In the genomic region with DNA sequence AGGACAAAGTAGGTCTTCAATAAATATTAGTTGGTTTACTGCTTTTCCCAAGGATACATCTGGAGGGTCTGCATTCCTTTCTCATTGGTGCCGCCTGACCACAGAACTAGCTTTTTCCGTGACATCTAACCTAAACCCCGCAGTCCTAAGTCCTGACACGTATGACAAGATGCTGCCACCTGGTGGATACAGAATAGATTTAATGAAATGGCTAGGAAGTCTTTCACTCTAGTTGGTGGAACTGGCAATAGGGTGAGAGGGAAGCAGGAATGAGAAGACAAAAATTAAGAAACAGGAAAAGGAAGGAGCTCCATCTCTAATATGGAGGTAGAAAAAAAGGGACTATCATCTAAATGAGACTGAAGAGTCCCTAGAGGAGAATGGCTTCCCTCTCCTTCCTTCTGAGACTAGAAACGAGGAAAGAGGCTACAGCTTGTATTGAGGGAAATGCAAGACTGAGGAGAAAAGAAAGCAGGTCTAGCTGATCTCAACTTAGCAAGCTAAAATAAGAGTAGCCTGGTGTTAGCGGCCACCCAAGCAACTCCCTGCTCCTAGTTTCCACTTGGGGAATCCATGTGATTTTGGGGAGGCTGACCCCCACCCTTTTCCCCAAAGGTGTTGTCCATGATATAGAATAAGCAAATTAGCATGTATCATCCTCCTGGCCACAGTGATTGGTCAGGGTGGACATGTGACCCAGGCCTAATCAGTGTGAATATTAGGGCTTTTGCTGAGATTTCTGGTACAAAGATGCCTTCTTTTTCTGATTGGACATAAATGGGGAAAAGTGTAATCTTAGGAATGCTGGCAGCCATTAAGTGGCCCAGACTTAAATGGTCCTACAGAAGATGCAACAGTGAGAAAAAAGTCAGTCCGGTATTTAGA, we compare ENCODE assay signal across 8 cellular contexts. TPM values are rescaled to one million over a fixed set of nuclear protein-coding genes. Genes with fewer than 3 reads are reported as not detected.
A peak's percentile ranks its signal among the peaks of the same experiment; 100 is the strongest.
DNase-seq lines count a peak whose midpoint lies in the region; ATAC-seq, FAIRE-seq and TF ChIP-seq lines count a peak whose summit lies in the region.

No MANE protein-coding gene starts in this region.

- peak; percentile 89 for FAIRE-seq in GM19239 (lab: Jason Lieb, UNC)

- WGBS in SK-N-SH (ENCODE audit: low lambda C conversion rate): 38% methylated on average over 7 of the region's 7 CpGs

- H3K9ac ChIP-seq in SK-N-SH: no peak overlapping the region

- CTCF ChIA-PET in SK-N-SH (lab: Yijun Ruan, JAX): interaction anchor here (0.6 to 11.2 kb wide), 53 partner anchors 11 to 769 kb away, joined by 3 to 309 read pairs (median 5); partner anchors contain the start of genes PI4KB, PSMB4, PSMD4 and VPS72

- TF ChIP-seq CTCF in AG10803 (conservative IDR thresholded peaks at IDR 0.05; ENCODE audit: low read length): peak; percentile 79
- TF ChIP-seq CTCF in SK-N-SH (IDR thresholded peaks at IDR 0.05): peak; percentile 77
- TF ChIP-seq CTCF in ascending aorta (IDR thresholded peaks at IDR 0.05): peak; percentile 68 to 73 (median 69)
- peak; percentile 61 to 79 for TF ChIP-seq CTCF in right atrium auricular region (IDR thresholded peaks at IDR 0.05)
- TF ChIP-seq CTCF in retinal pigment epithelial cell (conservative IDR thresholded peaks at IDR 0.05; ENCODE audit: low read depth, low read length): peak; percentile 66

- no peak overlapping the region for H2AFZ ChIP-seq in SK-N-SH (ENCODE audit: low read depth)

- H3K36me3 ChIP-seq in SK-N-SH (replicated peaks in 1 of 2; ENCODE audit: control insufficient read depth in 1 of 2, insufficient read depth in 2 of 2, low read length in 1 of 2) (peaks cover 6 to 34% of the 10 kb centered on the region in 2 experiments), ascending aorta (peaks cover 13 to 27% of the 10 kb centered on the region in 2 donors), right atrium auricular region (peaks cover 34% of the 10 kb centered on the region)

- H4K20me1 ChIP-seq in SK-N-SH (ENCODE audit: insufficient read depth): no peaks in the 10 kb centered on the region

- POLR2A ChIA-PET in SK-N-SH (lab: Yijun Ruan, JAX): interaction anchor here (0.7 to 1.9 kb wide), 4 partner anchors 14 to 60 kb away, joined by 3 to 10 read pairs (median 8); partner anchors contain the start of genes PI4KB and ZNF687

- TF ChIP-seq EP300 in SK-N-SH (IDR thresholded peaks at IDR 0.05; ENCODE audit: borderline replicate concordance in 1 of 2, low read depth in 1 of 2, low read length in 1 of 2): no peak

- H3K9me2 ChIP-seq in SK-N-SH: no peaks in the 10 kb centered on the region

- intact Hi-C loops in ascending aorta (cut with DNase I): loop anchor here (1.0 kb wide), 1 partner anchor 40 kb away; no protein-coding TSS in a partner anchor

- ATAC-seq in GM19463 (IDR thresholded peaks at IDR 0.05; ENCODE audit: unreplicated experiment): no peak

- DNase-seq in AG10803 (ENCODE audit: low read depth) (peak; percentile 87), GM19239 (ENCODE audit: insufficient read length, low spot score) (no peak), NCI-H128 (lab: John Stamatoyannopoulos, UW; ENCODE audit: unreplicated experiment) (peak; percentile 61), SK-N-SH (peak; percentile 67), ascending aorta (ENCODE audit: low spot score in 2 of 2) (no peak), right atrium auricular region (ENCODE audit: low spot score) (no peak), retinal pigment epithelial cell (ENCODE audit: low read depth) (no peak)

- H3K27ac ChIP-seq in SK-N-SH (ENCODE audit: low read depth in 2 of 2, low read length in 1 of 2) (peak overlapping the region; percentile 58 to 70), ascending aorta (peak overlapping the region; percentile 22 to 53), right atrium auricular region (peak overlapping the region in 1 of 2 donors; percentile 35)

- H3K4me3 ChIP-seq in AG10803 (ENCODE audit: low read length) (no peak overlapping the region), SK-N-SH (ENCODE audit: low read depth in 2 of 2, low read length in 1 of 2) (no peak overlapping the region; a peak in 1 of 4 replicates), ascending aorta (no peak overlapping the region), right atrium auricular region (no peak overlapping the region), retinal pigment epithelial cell (ENCODE audit: low read length) (no peak overlapping the region)

- peaks cover 2% of the 10 kb centered on the region for H3K79me2 ChIP-seq in SK-N-SH (ENCODE audit: insufficient read depth)

- no peaks in the 10 kb centered on the region for H3K27me3 ChIP-seq in SK-N-SH (ENCODE audit: insufficient read depth)
- H3K27me3 ChIP-seq in ascending aorta: no peaks in the 10 kb centered on the region
- no peaks in the 10 kb centered on the region for H3K27me3 ChIP-seq in right atrium auricular region

- H3K9me3 ChIP-seq in SK-N-SH: no peaks in the 10 kb centered on the region
- no peaks in the 10 kb centered on the region for H3K9me3 ChIP-seq in ascending aorta
- no peaks in the 10 kb centered on the region for H3K9me3 ChIP-seq in right atrium auricular region

- peak; percentile 90 for TF ChIP-seq RAD21 in SK-N-SH (IDR thresholded peaks at IDR 0.05; ENCODE audit: low read length)

- H3K4me1 ChIP-seq in SK-N-SH (ENCODE audit: control insufficient read depth in 1 of 2, insufficient read depth in 2 of 2, low read depth in 1 of 2, low read length in 1 of 2) (peaks cover 6 to 7% of the 10 kb centered on the region in 2 experiments; a peak in 2 of 4 replicates), ascending aorta (peaks cover 0 to 3% of the 10 kb centered on the region in 2 donors), right atrium auricular region (peaks cover 0 to 11% of the 10 kb centered on the region in 2 donors)

- peaks cover 11% of the 10 kb centered on the region for H3F3A ChIP-seq in SK-N-SH (replicated peaks; ENCODE audit: insufficient read depth)

- H3K4me2 ChIP-seq in SK-N-SH: peak overlapping the region; percentile 29; the same call in 1 of the 2 replicates

TF ChIP-seq in SK-N-SH, 30 proteins besides CTCF, POLR2A, EP300 and RAD21:
- no peak for TF ChIP-seq TEAD4 (IDR thresholded peaks at IDR 0.05; ENCODE audit: borderline replicate concordance, insufficient read depth)
- no peak for TF ChIP-seq NRF1 (IDR thresholded peaks at IDR 0.05; ENCODE audit: low read depth, low read length)
- peak; percentile 38; the same call in 1 of the 2 replicates for TF ChIP-seq USF1 (IDR thresholded peaks at IDR 0.05; ENCODE audit: borderline replicate concordance, low read depth)
- peak; percentile 71; the same call in 1 of the 2 replicates for TF ChIP-seq RFX5 (IDR thresholded peaks at IDR 0.05; ENCODE audit: low read length)
- TF ChIP-seq SIN3A (IDR thresholded peaks at IDR 0.05; ENCODE audit: borderline replicate concordance, low read depth, low read length): peak; percentile 63; the same call in 1 of the 2 replicates
- TF ChIP-seq RCOR1 (IDR thresholded peaks at IDR 0.05; ENCODE audit: low read length): no peak
- peak; percentile 83 for TF ChIP-seq SMC3 (IDR thresholded peaks at IDR 0.05; ENCODE audit: low read depth, low read length)
- no peak for TF ChIP-seq ZBTB33 (IDR thresholded peaks at IDR 0.05; ENCODE audit: borderline replicate concordance, low read depth)

RNA-seq across cellular contexts. Expression of gene RFX5, which starts 5.9 kb away (rescaled TPM):
- 29.1 and 49.0 TPM in 2 replicates for polyA plus RNA-seq in SK-N-SH (2012; rRNA removed)
- 31.1 and 32.7 TPM in 2 replicates for polyA plus RNA-seq in SK-N-SH (2012; cell fraction: cytosol; rRNA removed)
- 70.3 and 111 TPM in 2 replicates for polyA plus RNA-seq in SK-N-SH (2012; cell fraction: nucleus; rRNA removed)
- total RNA-seq in ascending aorta: 8.4 TPM
- total RNA-seq in right atrium auricular region: 10 to 100 TPM; 17.9 to 20.2 TPM

RNA-seq across cellular contexts. Expression of gene PI4KB, which starts 13.9 kb away (rescaled TPM):
- 62.9 and 76.6 TPM in 2 replicates for polyA plus RNA-seq in SK-N-SH (2012; rRNA removed)
- 37.1 and 54.0 TPM in 2 replicates for polyA plus RNA-seq in SK-N-SH (2012; cell fraction: cytosol; rRNA removed)
- 90.1 and 105 TPM in 2 replicates for polyA plus RNA-seq in SK-N-SH (2012; cell fraction: nucleus; rRNA removed)
- total RNA-seq in ascending aorta (94.8 TPM), right atrium auricular region (10 to 100 TPM; 46.5 to 61.8 TPM)

RNA-seq across cellular contexts. Expression of gene SELENBP1, which starts 31.4 kb away (rescaled TPM):
- 0.11 and 0.16 TPM in 2 replicates for polyA plus RNA-seq in SK-N-SH (2012; rRNA removed)
- polyA plus RNA-seq in SK-N-SH (2012; cell fraction: cytosol; rRNA removed): 0.12 and 0.17 TPM in 2 replicates
- polyA plus RNA-seq in SK-N-SH (2012; cell fraction: nucleus; rRNA removed): 0.30 and 0.35 TPM in 2 replicates
- total RNA-seq in ascending aorta (102 TPM), right atrium auricular region (10 to 100 TPM; 41.7 to 43.6 TPM)

RNA-seq across cellular contexts. Expression of gene PSMB4, which starts 58.3 kb away (rescaled TPM):
- polyA plus RNA-seq in SK-N-SH (2012; rRNA removed): 716 and 754 TPM in 2 replicates
- 531 and 586 TPM in 2 replicates for polyA plus RNA-seq in SK-N-SH (2012; cell fraction: cytosol; rRNA removed)
- polyA plus RNA-seq in SK-N-SH (2012; cell fraction: nucleus; rRNA removed): 941 and 989 TPM in 2 replicates
- total RNA-seq in ascending aorta: 320 TPM
- 100 to 1,000 TPM; 179 to 204 TPM for total RNA-seq in right atrium auricular region

RNA-seq across cellular contexts. Expression of gene ZNF687, which starts 59.0 kb away (rescaled TPM):
- polyA plus RNA-seq in SK-N-SH (2012; rRNA removed): 14.6 and 15.8 TPM in 2 replicates
- 3.9 and 6.8 TPM in 2 replicates for polyA plus RNA-seq in SK-N-SH (2012; cell fraction: cytosol; rRNA removed)
- polyA plus RNA-seq in SK-N-SH (2012; cell fraction: nucleus; rRNA removed): 23.5 and 29.2 TPM in 2 replicates
- total RNA-seq in ascending aorta (67.9 TPM), right atrium auricular region (10 to 100 TPM; 12.9 to 26.3 TPM)

Comparison
In these comparisons a context has a peak if more than half of its experiments do, and no peak if none do; other contexts are left out.
1. DNase-seq: peak in AG10803 (single experiment), NCI-H128 (single experiment) and SK-N-SH (single experiment); none in GM19239 (single experiment), ascending aorta (0 of 2), right atrium auricular region (single experiment) and retinal pigment epithelial cell (single experiment).
2. Peak in every context shown above with its lines, with median percentiles within 50 percentile points of each other: CTCF ChIP-seq.